Comparison of ENCODE assay signal across 10 cellular contexts in genomic region chr3:141393151-141394076, GRCh38. TPM values are rescaled to one million over a fixed set of nuclear protein-coding genes. Genes with fewer than 3 reads are reported as not detected.
A peak's percentile ranks its signal among the peaks of the same experiment; 100 is the strongest.
DNase-seq lines count a peak whose midpoint lies in the region; ATAC-seq and TF ChIP-seq lines count a peak whose summit lies in the region.
"Had no signal": no experiment of that assay in that cellular context is flagged by ENCODE, and none has a peak within 500 bp of the region (broad histone marks: within the 10 kb centered on the region; RNA-seq: fewer than 3 reads in every experiment).

No MANE protein-coding gene starts in this region.

- no peaks in the 10 kb centered on the region for H3K9me2 ChIP-seq in PC-3 (replicated peaks; ENCODE audit: low read length)

- peaks cover 35 to 36% (median 35%) of the 10 kb centered on the region in 3 donors for H3K4me1 Mint-ChIP-seq in IgD-negative memory B cell

- H3K36me3 ChIP-seq in iPS-20b (ENCODE audit: insufficient read depth, low read depth, low read length) (no peaks in the 10 kb centered on the region), PC-3 (ENCODE audit: low read depth, low read length) (peaks cover 19% of the 10 kb centered on the region)

- peaks cover 14% of the 10 kb centered on the region for H3K36me3 Mint-ChIP-seq in IgD-negative memory B cell

- H3K27me3 ChIP-seq in iPS-20b (ENCODE audit: insufficient read depth, low read length): no peaks in the 10 kb centered on the region
- H3K27me3 ChIP-seq in PC-3 (ENCODE audit: low read length): no peaks in the 10 kb centered on the region

- H3K9ac ChIP-seq in iPS-20b (ENCODE audit: low read depth, low read length): peak overlapping the region; percentile 27; the same call in 1 of the 2 replicates
- H3K9ac ChIP-seq in PC-3 (ENCODE audit: low read length): no peak overlapping the region

- CTCF ChIA-PET in PC-3 (lab: Charles Lee): no interaction called here

- peak; percentile 8 for DNase-seq in T1000 (lab: John Stamatoyannopoulos, UW)
- peak in 12 of 49 donors; percentile 8 to 47 (median 26) for DNase-seq in substantia nigra (lab: John Stamatoyannopoulos, UW)
- DNase-seq in PC-3: no peak
- DNase-seq in NCI-H1694 treated with DMSO at 0.1 percent for 48 hours (lab: John Stamatoyannopoulos, UW): no peak
- DNase-seq in HPDE6-E6E7 (ENCODE audit: extremely low spot score): no peak
- DNase-seq: Karpas-422; stimulated activated naive CD4-positive, alpha-beta T cell treated with Interleukin-2 at 50 U/mL for 16 hours; SW 1271 had no signal

- ATAC-seq in PC-3: no peak

- peaks cover 23% of the 10 kb centered on the region for H3K4me1 ChIP-seq in iPS-20b (ENCODE audit: insufficient read depth, low read length)
- no peaks in the 10 kb centered on the region for H3K4me1 ChIP-seq in PC-3 (ENCODE audit: insufficient read depth, low read length)

- H3K27me3 Mint-ChIP-seq in IgD-negative memory B cell: no peaks in the 10 kb centered on the region

- no peaks in the 10 kb centered on the region for H3K79me2 ChIP-seq in PC-3 (ENCODE audit: low read length)

- TF ChIP-seq CTCF in PC-3 (conservative IDR thresholded peaks at IDR 0.05; ENCODE audit: low read depth, low read length): no peak

- peak overlapping the region; percentile 40; the same call in 1 of the 2 replicates for H3K4me3 ChIP-seq in iPS-20b (ENCODE audit: low read length)
- no peak overlapping the region for H3K4me3 ChIP-seq in PC-3 (ENCODE audit: low read length)

- H3K4me2 ChIP-seq in PC-3 (ENCODE audit: low read length): no peak overlapping the region

- H3K4me3 Mint-ChIP-seq in IgD-negative memory B cell: peak overlapping the region in 3 of 4 donors; percentile 11 to 63 (median 61)

- peak overlapping the region in 2 of 3 donors; percentile 39 to 69 for H3K27ac Mint-ChIP-seq in IgD-negative memory B cell

- no peaks in the 10 kb centered on the region for H3F3A ChIP-seq in PC-3 (ENCODE audit: low read length, unreplicated experiment)

- no TSS peak for BruUV-seq in PC-3 (replicated peaks; lab: Mats Ljungman, UMichigan)

- peaks cover 0 to 12% (median 7%) of the 10 kb centered on the region in 3 donors for H3K9me3 Mint-ChIP-seq in IgD-negative memory B cell

- H2AFZ ChIP-seq in PC-3 (ENCODE audit: low read length): no peak overlapping the region

- no peaks in the 10 kb centered on the region; the same call in 1 of the 2 replicates for H3K9me3 ChIP-seq in iPS-20b (ENCODE audit: insufficient read depth, low read depth, low read length)
- no peaks in the 10 kb centered on the region for H3K9me3 ChIP-seq in PC-3 (ENCODE audit: low read length)

- POLR2A ChIA-PET in PC-3 (lab: Charles Lee; ENCODE audit: unreplicated experiment): no interaction called here

- intact Hi-C loops in PC-3 (cut with micrococcal nuclease): no loop called here

- H3K27ac ChIP-seq in iPS-20b (ENCODE audit: low read length) (peak overlapping the region; percentile 7), substantia nigra (ENCODE audit: low read depth, low read length, poor library complexity, severe bottlenecking) (peak overlapping the region; percentile 74), PC-3 (ENCODE audit: low read length) (no peak overlapping the region)

- H4K20me1 ChIP-seq in PC-3 (ENCODE audit: low read length): no peaks in the 10 kb centered on the region

RNA-seq across cellular contexts. Expression of gene ZBTB38, which starts 25.1 kb away (rescaled TPM):
- 113 TPM for polyA plus RNA-seq in IgD-negative memory B cell
- total RNA-seq in PC-3 (2014; rRNA removed): 17.0 and 19.6 TPM in 2 replicates
